ENCODE assay signal across 9 cellular contexts in the genomic region with DNA sequence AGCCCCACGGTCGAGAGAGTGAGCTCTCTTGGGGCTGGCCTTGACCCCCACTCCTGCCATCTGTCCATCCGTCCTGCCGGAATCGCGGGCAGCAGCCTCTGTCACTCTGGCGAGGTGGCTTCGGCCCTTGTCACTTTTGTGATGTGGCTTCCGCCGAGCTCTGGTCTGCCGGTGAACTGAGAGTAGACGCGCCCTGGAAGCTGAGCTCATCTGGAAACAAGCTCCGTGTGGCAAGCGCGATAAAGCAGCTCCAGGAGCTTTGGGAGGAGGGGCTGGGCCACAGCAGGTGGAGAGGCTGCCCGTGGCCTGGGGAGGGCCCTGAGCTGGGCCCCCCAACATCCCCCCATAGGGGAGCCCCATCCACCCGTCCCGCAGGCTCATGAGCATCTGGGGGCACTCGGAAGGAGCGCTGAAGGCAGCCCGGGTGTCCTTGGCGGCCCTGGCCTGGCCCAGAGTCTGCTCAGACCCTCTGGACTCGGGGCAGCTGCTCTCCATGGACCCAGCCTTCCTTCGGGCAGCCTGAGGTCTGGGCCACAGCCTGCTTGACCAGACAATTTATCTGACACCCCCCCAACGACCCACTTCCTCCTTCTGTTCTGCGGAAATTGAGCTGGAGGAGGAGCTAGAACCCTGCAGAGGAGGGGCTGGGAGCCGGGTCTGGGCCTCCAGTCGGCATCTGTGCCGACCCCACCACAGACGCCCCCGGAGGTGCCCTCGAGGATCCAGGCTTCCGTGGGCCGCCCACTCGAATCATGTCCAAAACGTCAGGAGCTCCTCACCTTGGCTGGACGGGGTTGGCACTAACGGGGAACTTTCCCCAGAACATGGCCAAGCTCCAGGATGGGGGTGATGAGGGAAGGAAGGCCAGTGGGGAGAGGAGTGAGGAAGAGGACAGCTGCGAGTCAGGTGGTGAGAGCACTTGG. TPM values are rescaled to one million over a fixed set of nuclear protein-coding genes. Genes with fewer than 3 reads are reported as not detected.
DNase-seq lines count a peak whose midpoint lies in the region; ATAC-seq lines count a peak whose summit lies in the region.
"Had no signal": no experiment of that assay in that cellular context is flagged by ENCODE, and none has a peak within 500 bp of the region (broad histone marks: within the 10 kb centered on the region; RNA-seq: fewer than 3 reads in every experiment).

No MANE protein-coding gene starts in this region.

- POLR2A ChIA-PET in activated CD4-positive, alpha-beta memory T cell treated with anti-CD3 and anti-CD28 coated beads, Interleukin-2, amount 10 ng/mL, durations not matched to agents 7 days and 5 days (lab: Charles Lee) = interaction anchor here (1.3 to 1.5 kb wide), 3 partner anchors 9 to 68 kb away, joined by 3 to 6 read pairs (median 4); no protein-coding TSS in a partner anchor

- peak overlapping the region; percentile 82 for H3K27ac Mint-ChIP-seq in activated CD4-positive, alpha-beta memory T cell treated with anti-CD3 and anti-CD28 coated beads, Interleukin-2, amount 10 ng/mL, durations not matched to agents 7 days and 5 days
- peak overlapping the region; percentile 92 for H3K27ac Mint-ChIP-seq in stimulated activated naive B cell treated with anti-CD40 and anti-IgM and Interleukin-4, amounts not matched to agents 10 μg/mL and 1 μg/mL and 100 μg/mL, for 72 hours

- H3K27me3 Mint-ChIP-seq in activated CD4-positive, alpha-beta memory T cell treated with anti-CD3 and anti-CD28 coated beads, Interleukin-2, amount 10 ng/mL, durations not matched to agents 7 days and 5 days = no peaks in the 10 kb centered on the region
- H3K27me3 Mint-ChIP-seq in stimulated activated naive B cell treated with anti-CD40 and anti-IgM and Interleukin-4, amounts not matched to agents 10 μg/mL and 1 μg/mL and 100 μg/mL, for 72 hours = no peaks in the 10 kb centered on the region

- peak; percentile 32 for ATAC-seq in left colon
- ATAC-seq in stimulated activated naive B cell treated with anti-CD40 and anti-IgM and Interleukin-4, amounts not matched to agents 10 μg/mL and 1 μg/mL and 100 μg/mL, for 72 hours (replicated peaks) = peak; percentile 83 to 85
- no peak for ATAC-seq in HG02973 (IDR thresholded peaks at IDR 0.05; ENCODE audit: unreplicated experiment)
- no peak for ATAC-seq in GM19452 (IDR thresholded peaks at IDR 0.05; ENCODE audit: unreplicated experiment)
- ATAC-seq: HCT116 had no signal

- intact Hi-C loops in left colon (cut with DNase I, micrococcal nuclease) = no loop called here

- peak; percentile 24 for DNase-seq in DMS153 (lab: John Stamatoyannopoulos, UW)
- DNase-seq in DMS153 treated with DMSO at 0.1 percent for 48 hours (lab: John Stamatoyannopoulos, UW; ENCODE audit: unreplicated experiment) = no peak
- DNase-seq in activated CD4-positive, alpha-beta memory T cell treated with anti-CD3 and anti-CD28 coated beads, Interleukin-2, amount 10 ng/mL, durations not matched to agents 7 days and 5 days = peak; percentile 60
- DNase-seq in left colon = peak in 1 of 2 donors; percentile 44
- DNase-seq in stimulated activated naive B cell treated with anti-CD40 and anti-IgM and Interleukin-4, amounts not matched to agents 10 μg/mL and 1 μg/mL and 100 μg/mL, for 72 hours = peak; percentile 47
- no peak for DNase-seq in NCI-H187 treated with DMSO at 0.1 percent for 48 hours (lab: John Stamatoyannopoulos, UW)

- CTCF ChIA-PET in activated CD4-positive, alpha-beta memory T cell treated with anti-CD3 and anti-CD28 coated beads, Interleukin-2, amount 10 ng/mL, durations not matched to agents 7 days and 5 days (lab: Charles Lee) = interaction anchor here (0.9 to 1.1 kb wide), 4 partner anchors 13 to 195 kb away, joined by 3 to 4 read pairs (median 3); partner anchors contain the start of gene POFUT2

- no peaks in the 10 kb centered on the region for H3K36me3 Mint-ChIP-seq in activated CD4-positive, alpha-beta memory T cell treated with anti-CD3 and anti-CD28 coated beads, Interleukin-2, amount 10 ng/mL, durations not matched to agents 7 days and 5 days (ENCODE audit: low read depth)
- H3K36me3 Mint-ChIP-seq in stimulated activated naive B cell treated with anti-CD40 and anti-IgM and Interleukin-4, amounts not matched to agents 10 μg/mL and 1 μg/mL and 100 μg/mL, for 72 hours = no peaks in the 10 kb centered on the region

- peak overlapping the region; percentile 41 for H3K4me3 Mint-ChIP-seq in activated CD4-positive, alpha-beta memory T cell treated with anti-CD3 and anti-CD28 coated beads, Interleukin-2, amount 10 ng/mL, durations not matched to agents 7 days and 5 days
- peak overlapping the region; percentile 71 to 82 for H3K4me3 Mint-ChIP-seq in stimulated activated naive B cell treated with anti-CD40 and anti-IgM and Interleukin-4, amounts not matched to agents 10 μg/mL and 1 μg/mL and 100 μg/mL, for 72 hours

- peaks cover 7% of the 10 kb centered on the region for H3K9me3 Mint-ChIP-seq in activated CD4-positive, alpha-beta memory T cell treated with anti-CD3 and anti-CD28 coated beads, Interleukin-2, amount 10 ng/mL, durations not matched to agents 7 days and 5 days
- peaks cover 0 to 4% of the 10 kb centered on the region in 2 donors for H3K9me3 Mint-ChIP-seq in stimulated activated naive B cell treated with anti-CD40 and anti-IgM and Interleukin-4, amounts not matched to agents 10 μg/mL and 1 μg/mL and 100 μg/mL, for 72 hours

- peaks cover 26% of the 10 kb centered on the region for H3K4me1 Mint-ChIP-seq in activated CD4-positive, alpha-beta memory T cell treated with anti-CD3 and anti-CD28 coated beads, Interleukin-2, amount 10 ng/mL, durations not matched to agents 7 days and 5 days
- H3K4me1 Mint-ChIP-seq in stimulated activated naive B cell treated with anti-CD40 and anti-IgM and Interleukin-4, amounts not matched to agents 10 μg/mL and 1 μg/mL and 100 μg/mL, for 72 hours = peaks cover 22 to 34% of the 10 kb centered on the region in 2 donors

RNA-seq across cellular contexts. Expression of gene SLC19A1, which starts 59.1 kb away (rescaled TPM):
- total RNA-seq in activated CD4-positive, alpha-beta memory T cell treated with anti-CD3 and anti-CD28 coated beads, Interleukin-2, amount 10 ng/mL, durations not matched to agents 7 days and 5 days = 10 to 100 TPM; 30.0 to 31.2 TPM
- total RNA-seq in left colon = 10 to 100 TPM; 18.2 to 18.9 TPM

Comparison
In these comparisons a context has a peak if more than half of its experiments do, and no peak if none do; other contexts are left out.
1. DNase-seq: peak in DMS153 (single experiment), activated CD4-positive, alpha-beta memory T cell treated with anti-CD3 and anti-CD28 coated beads, Interleukin-2, amount 10 ng/mL, durations not matched to agents 7 days and 5 days (single experiment) and stimulated activated naive B cell treated with anti-CD40 and anti-IgM and Interleukin-4, amounts not matched to agents 10 μg/mL and 1 μg/mL and 100 μg/mL, for 72 hours (single experiment); none in DMS153 treated with DMSO at 0.1 percent for 48 hours (single experiment) and NCI-H187 treated with DMSO at 0.1 percent for 48 hours (single experiment).
2. ATAC-seq: peak in left colon (single experiment) and stimulated activated naive B cell treated with anti-CD40 and anti-IgM and Interleukin-4, amounts not matched to agents 10 μg/mL and 1 μg/mL and 100 μg/mL, for 72 hours (2 of 2); none in HG02973 (single experiment) and GM19452 (single experiment).